In genomic region chr1:96973605-96974004, GRCh38 we compare ENCODE assay signal across 14 cellular contexts.
DNase-seq lines count a peak whose midpoint lies in the region; ATAC-seq, FAIRE-seq and TF ChIP-seq lines count a peak whose summit lies in the region.
"Had no signal": no experiment of that assay in that cellular context is flagged by ENCODE, and none has a peak within 500 bp of the region (broad histone marks: within the 10 kb centered on the region; RNA-seq: fewer than 3 reads in every experiment).

No MANE protein-coding gene starts in this region.

- H3K36me3 ChIP-seq in SJCRH30 (no peaks in the 10 kb centered on the region), keratinocyte (ENCODE audit: control insufficient read depth in 2 of 2, extremely low read depth in 1 of 2, insufficient read depth in 2 of 2, low read length in 2 of 2) (no peaks in the 10 kb centered on the region), MM.1S (replicated peaks; ENCODE audit: insufficient read depth, low read length) (no peaks in the 10 kb centered on the region)

- FAIRE-seq in keratinocyte (lab: Jason Lieb, UNC): no peak
- FAIRE-seq: A204.1 had no signal

- H4K20me1 ChIP-seq in keratinocyte (ENCODE audit: control insufficient read depth, extremely low read depth, insufficient read depth, low read length) (no peaks in the 10 kb centered on the region), MM.1S (ENCODE audit: insufficient read depth, low read length) (no peaks in the 10 kb centered on the region)

- H3K27ac ChIP-seq in SJCRH30: no peak overlapping the region
- H3K27ac ChIP-seq in keratinocyte (ENCODE audit: control insufficient read depth, insufficient read depth, low read length): no peak overlapping the region
- H3K27ac ChIP-seq in MM.1S (ENCODE audit: low read length): no peak overlapping the region

- no peak for ATAC-seq in HG03095 (IDR thresholded peaks at IDR 0.05; ENCODE audit: unreplicated experiment)
- ATAC-seq: natural killer cell had no signal

- H3K4me1 ChIP-seq in SJCRH30 (no peaks in the 10 kb centered on the region; the same call in 1 of the 2 replicates), keratinocyte (ENCODE audit: control insufficient read depth, extremely low read depth, insufficient read depth, low read length) (no peaks in the 10 kb centered on the region), MM.1S (ENCODE audit: low read length) (no peaks in the 10 kb centered on the region)

- no peaks in the 10 kb centered on the region for H3K27me3 ChIP-seq in SJCRH30
- H3K27me3 ChIP-seq in keratinocyte (ENCODE audit: control insufficient read depth, extremely low read depth, insufficient read depth, low read length): no peaks in the 10 kb centered on the region
- H3K27me3 ChIP-seq in MM.1S (replicated peaks; ENCODE audit: insufficient read depth, low read length): no peaks in the 10 kb centered on the region

- H3K9ac ChIP-seq in keratinocyte (ENCODE audit: control insufficient read depth, extremely low read depth, insufficient read depth, low read length): no peak overlapping the region
- H3K9ac ChIP-seq in MM.1S (ENCODE audit: low read length): no peak overlapping the region

- peak in 2 of 3 experiments; percentile 25 to 33 for DNase-seq in NCI-H1417 (lab: John Stamatoyannopoulos, UW)
- no peak for DNase-seq in NCI-H1417 treated with DMSO at 0.1 percent for 48 hours (lab: John Stamatoyannopoulos, UW)
- DNase-seq in HT1080 (ENCODE audit: low read depth): peak; percentile 46
- DNase-seq in SJCRH30: peak; percentile 76 to 84
- DNase-seq in keratinocyte (ENCODE audit: low read depth, low spot score): peak; percentile 13
- DNase-seq in GM03348 (ENCODE audit: low spot score): no peak
- DNase-seq in MM.1S: no peak
- DNase-seq: activated CD4-positive, CD25-positive, alpha-beta regulatory T cell; activated naive CD4-positive, alpha-beta T cell treated with Interleukin-2 at 50 U/mL for 16 hours; CD4-positive, CD25-positive, alpha-beta regulatory T cell; GDM1; natural killer cell had no signal

- no peak overlapping the region for H3K4me2 ChIP-seq in keratinocyte (ENCODE audit: control insufficient read depth, extremely low read depth, insufficient read depth, low read depth, low read length)
- H3K4me2 ChIP-seq in MM.1S (ENCODE audit: low read depth, low read length): no peak overlapping the region

- no peaks in the 10 kb centered on the region for H3F3A ChIP-seq in MM.1S (ENCODE audit: insufficient read depth, low read length)

- no peak overlapping the region for H2AFZ ChIP-seq in keratinocyte (ENCODE audit: control insufficient read depth, low read length)
- H2AFZ ChIP-seq in MM.1S (ENCODE audit: low read length): no peak overlapping the region

- H3K9me1 ChIP-seq in keratinocyte (ENCODE audit: control insufficient read depth, extremely low read depth, insufficient read depth, low read length): no peaks in the 10 kb centered on the region

- dilution Hi-C loops in keratinocyte (cut with MboI; ENCODE audit: extremely low pct_ligation_motif_present, low sequenced_read_pairs): no loop called here

- no peaks in the 10 kb centered on the region for H3K9me2 ChIP-seq in MM.1S (replicated peaks; ENCODE audit: insufficient read depth, low read length)

- no peaks in the 10 kb centered on the region for H3K79me2 ChIP-seq in keratinocyte (ENCODE audit: control insufficient read depth, insufficient read depth, low read length)
- H3K79me2 ChIP-seq in MM.1S (ENCODE audit: low read length): no peaks in the 10 kb centered on the region

- H3K4me3 ChIP-seq in SJCRH30: no peak overlapping the region
- H3K4me3 ChIP-seq in keratinocyte (ENCODE audit: control insufficient read depth in 2 of 3, extremely low read depth in 1 of 3, insufficient read depth in 2 of 3, low read depth in 1 of 3, low read length in 3 of 3): no peak overlapping the region
- H3K4me3 ChIP-seq in MM.1S (ENCODE audit: low read length): no peak overlapping the region

- no peaks in the 10 kb centered on the region for H3K9me3 ChIP-seq in SJCRH30 (replicated peaks)
- H3K9me3 ChIP-seq in keratinocyte (ENCODE audit: control insufficient read depth, low read depth, low read length): no peaks in the 10 kb centered on the region
- no peaks in the 10 kb centered on the region for H3K9me3 ChIP-seq in MM.1S (replicated peaks; ENCODE audit: insufficient read depth, low read length)

- TF ChIP-seq CTCF in keratinocyte (optimal IDR thresholded peaks at IDR 0.05 in 1 of 3, IDR thresholded peaks at IDR 0.05 in 1 of 3, conservative IDR thresholded peaks at IDR 0.05 in 1 of 3; ENCODE audit: extremely low read depth in 1 of 3, insufficient read depth in 2 of 3, low read length in 3 of 3): no peak
- TF ChIP-seq CTCF in MM.1S (IDR thresholded peaks at IDR 0.05; ENCODE audit: low read length): no peak

Comparison
In these comparisons a context has a peak if more than half of its experiments do, and no peak if none do; other contexts are left out.
1. DNase-seq: peak in NCI-H1417 (2 of 3), HT1080 (single experiment), SJCRH30 (2 of 2) and keratinocyte (single experiment); none in NCI-H1417 treated with DMSO at 0.1 percent for 48 hours (single experiment), GM03348 (single experiment) and MM.1S (single experiment).